In genomic region chr12:45227668-45228067, GRCh38 we compare ENCODE assay signal across 1 cellular context.
TF ChIP-seq lines count a peak whose summit lies in the region.

No MANE protein-coding gene starts in this region.

TF ChIP-seq in HEK293, 187 proteins besides CTCF, POLR2A, EP300 and RAD21 (continued from another document):
- TF ChIP-seq, protein P1, sequence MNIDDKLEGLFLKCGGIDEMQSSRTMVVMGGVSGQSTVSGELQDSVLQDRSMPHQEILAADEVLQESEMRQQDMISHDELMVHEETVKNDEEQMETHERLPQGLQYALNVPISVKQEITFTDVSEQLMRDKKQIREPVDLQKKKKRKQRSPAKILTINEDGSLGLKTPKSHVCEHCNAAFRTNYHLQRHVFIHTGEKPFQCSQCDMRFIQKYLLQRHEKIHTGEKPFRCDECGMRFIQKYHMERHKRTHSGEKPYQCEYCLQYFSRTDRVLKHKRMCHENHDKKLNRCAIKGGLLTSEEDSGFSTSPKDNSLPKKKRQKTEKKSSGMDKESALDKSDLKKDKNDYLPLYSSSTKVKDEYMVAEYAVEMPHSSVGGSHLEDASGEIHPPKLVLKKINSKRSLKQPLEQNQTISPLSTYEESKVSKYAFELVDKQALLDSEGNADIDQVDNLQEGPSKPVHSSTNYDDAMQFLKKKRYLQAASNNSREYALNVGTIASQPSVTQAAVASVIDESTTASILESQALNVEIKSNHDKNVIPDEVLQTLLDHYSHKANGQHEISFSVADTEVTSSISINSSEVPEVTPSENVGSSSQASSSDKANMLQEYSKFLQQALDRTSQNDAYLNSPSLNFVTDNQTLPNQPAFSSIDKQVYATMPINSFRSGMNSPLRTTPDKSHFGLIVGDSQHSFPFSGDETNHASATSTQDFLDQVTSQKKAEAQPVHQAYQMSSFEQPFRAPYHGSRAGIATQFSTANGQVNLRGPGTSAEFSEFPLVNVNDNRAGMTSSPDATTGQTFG (tag by site-specific recombination; IDR thresholded peaks at IDR 0.05; ENCODE audit: borderline replicate concordance) = no peak
